8 cellular contexts compared by ENCODE assay signal in the genomic region with DNA sequence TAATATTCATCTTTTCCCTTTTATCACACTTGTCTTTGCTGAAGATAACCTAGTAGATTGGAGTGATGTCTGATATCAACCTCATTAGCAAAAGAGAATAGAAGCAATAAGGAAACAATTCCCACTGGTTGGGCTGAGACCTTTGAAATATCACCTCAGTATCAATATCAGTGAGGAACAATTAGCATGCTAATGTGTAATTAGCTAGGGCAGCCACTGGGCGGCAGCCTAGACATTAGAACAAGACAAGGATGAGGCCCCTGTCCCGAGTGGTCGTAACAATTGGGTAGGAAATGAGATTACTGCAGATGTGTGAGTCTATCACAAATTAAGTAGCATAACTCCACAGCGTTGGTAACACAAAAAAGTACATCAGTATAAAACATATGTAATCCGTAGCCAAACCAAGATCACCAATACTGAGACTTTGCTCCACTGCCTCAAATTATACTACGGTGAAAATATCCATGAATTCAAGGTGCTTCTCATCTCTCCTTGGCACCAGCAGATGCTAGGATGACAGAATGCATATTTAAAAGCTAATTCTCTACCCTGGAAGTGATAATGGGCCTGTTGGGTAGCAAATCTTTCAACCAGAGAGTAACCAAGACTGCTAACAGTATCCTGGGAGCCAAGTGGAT.
DNase-seq lines count a peak whose midpoint lies in the region; ATAC-seq and TF ChIP-seq lines count a peak whose summit lies in the region.

No MANE protein-coding gene starts in this region.

- no peaks in the 10 kb centered on the region for H3K27me3 ChIP-seq in gastrocnemius medialis

- H3K4me3 ChIP-seq in gastrocnemius medialis = no peak overlapping the region

- DNase-seq in DMS 273 (lab: John Stamatoyannopoulos, UW; ENCODE audit: unreplicated experiment) (peak; percentile 77), DMS 273 treated with DMSO at 0.1 percent for 48 hours (lab: John Stamatoyannopoulos, UW) (no peak), Kasumi-1 (lab: John Stamatoyannopoulos, UW) (peak; percentile 49 to 53), SK-N-DZ (ENCODE audit: low spot score) (peak; percentile 63), glomerular visceral epithelial cell (ENCODE audit: extremely low spot score) (peak; percentile 73), gastrocnemius medialis (peak in 1 of 2 donors; percentile 38)
- peak; percentile 50 for DNase-seq in activated gamma-delta T cell treated with anti-CD3 and anti-CD28 coated beads, Interleukin-2, amount 50 U/mL, for 16 hours (ENCODE audit: low read depth)

- no peaks in the 10 kb centered on the region for H3K4me1 ChIP-seq in gastrocnemius medialis

- no peak overlapping the region for H3K27ac ChIP-seq in gastrocnemius medialis

- no peaks in the 10 kb centered on the region for H3K36me3 ChIP-seq in gastrocnemius medialis

- peak; percentile 23 to 53 for ATAC-seq in gastrocnemius medialis
- ATAC-seq in GM21390 (IDR thresholded peaks at IDR 0.05; ENCODE audit: unreplicated experiment) = no peak

- no peak for TF ChIP-seq POLR2A in gastrocnemius medialis (IDR thresholded peaks at IDR 0.05)

- intact Hi-C loops in gastrocnemius medialis (cut with DNase I; ENCODE audit: low total_unique reads) = loop anchor here (1.0 kb wide), 2 partner anchors 131 to 234 kb away; no protein-coding TSS in a partner anchor

- in situ Hi-C loops in gastrocnemius medialis (cut with MboI; ENCODE audit: low sequenced_read_pairs in 4 of 4) = loop anchor here (5.0 to 25.0 kb wide), 5 partner anchors 132 to 532 kb away; a partner anchor contains a TSS

- peak; percentile 77 to 88 (median 83) for TF ChIP-seq CTCF in gastrocnemius medialis (IDR thresholded peaks at IDR 0.05 in 4 of 5, conservative IDR thresholded peaks at IDR 0.05 in 1 of 5)

- no peaks in the 10 kb centered on the region for H3K9me3 ChIP-seq in gastrocnemius medialis
